12 cellular contexts compared by ENCODE assay signal in genomic region chr11:1953489-1954284, GRCh38. TPM values are rescaled to one million over a fixed set of nuclear protein-coding genes. Genes with fewer than 3 reads are reported as not detected.
DNase-seq lines count a peak whose midpoint lies in the region; ATAC-seq, FAIRE-seq and TF ChIP-seq lines count a peak whose summit lies in the region.
"Had no signal": no experiment of that assay in that cellular context is flagged by ENCODE, and none has a peak within 500 bp of the region (broad histone marks: within the 10 kb centered on the region; RNA-seq: fewer than 3 reads in every experiment).

No MANE protein-coding gene starts in this region.

- FAIRE-seq in TTC549 (lab: Jason Lieb, UNC) (peak; percentile 80), H54 (lab: Jason Lieb, UNC) (no peak)
- FAIRE-seq: endometrium had no signal

- no peaks in the 10 kb centered on the region for H3K27me3 Mint-ChIP-seq in activated naive CD4-positive, alpha-beta T cell treated with anti-CD3 and anti-CD28 coated beads for 36 hours (ENCODE audit: low read depth)

- H3K9me3 Mint-ChIP-seq in activated naive CD4-positive, alpha-beta T cell treated with anti-CD3 and anti-CD28 coated beads for 36 hours = no peaks in the 10 kb centered on the region

- ATAC-seq in left cardiac atrium (peak; percentile 43 to 68), GM18870 (IDR thresholded peaks at IDR 0.05; ENCODE audit: unreplicated experiment) (no peak)

- intact Hi-C loops in activated naive CD4-positive, alpha-beta T cell treated with anti-CD3 and anti-CD28 coated beads for 36 hours (cut with micrococcal nuclease) = no loop called here
- intact Hi-C loops in left cardiac atrium (cut with DNase I) = no loop called here

- DNase-seq in activated naive CD4-positive, alpha-beta T cell treated with anti-CD3 and anti-CD28 coated beads for 36 hours = peak; percentile 4
- no peak for DNase-seq in activated naive CD4-positive, alpha-beta T cell treated with anti-CD3 and anti-CD28 coated beads, Interleukin-2, amount 50 U/mL, for 16 hours
- DNase-seq in left cardiac atrium = no peak
- peak; percentile 41 for DNase-seq in stimulated activated CD8-positive, alpha-beta memory T cell treated with anti-CD3 and anti-CD28 coated beads, Interleukin-4, amount 100 ng/mL, for 48 hours
- DNase-seq in SW 1271 (lab: John Stamatoyannopoulos, UW) = no peak
- DNase-seq in H54 (ENCODE audit: insufficient read length, low spot score) = no peak
- DNase-seq: amygdala, NCI-H1417 treated with DMSO at 0.1 percent for 48 hours, WERI-Rb-1 had no signal

- CTCF ChIA-PET in activated naive CD4-positive, alpha-beta T cell treated with anti-CD3 and anti-CD28 coated beads for 36 hours (lab: Charles Lee) = interaction anchor here (2.4 kb wide), 1 partner anchor 198 kb away, joined by 8 read pairs; no protein-coding TSS in a partner anchor

- TF ChIP-seq POLR2A in H54 (IDR thresholded peaks at IDR 0.05; ENCODE audit: low read depth, low read length) = no peak

- no peaks in the 10 kb centered on the region for H3K36me3 Mint-ChIP-seq in activated naive CD4-positive, alpha-beta T cell treated with anti-CD3 and anti-CD28 coated beads for 36 hours (ENCODE audit: low read depth)

- H3K4me1 Mint-ChIP-seq in activated naive CD4-positive, alpha-beta T cell treated with anti-CD3 and anti-CD28 coated beads for 36 hours (ENCODE audit: low read depth) = no peaks in the 10 kb centered on the region

- H3K4me3 Mint-ChIP-seq in activated naive CD4-positive, alpha-beta T cell treated with anti-CD3 and anti-CD28 coated beads for 36 hours = no peak overlapping the region

- no peak overlapping the region for H3K27ac Mint-ChIP-seq in activated naive CD4-positive, alpha-beta T cell treated with anti-CD3 and anti-CD28 coated beads for 36 hours

RNA-seq across cellular contexts. Expression of gene MRPL23, which starts 6.6 kb away (rescaled TPM):
- total RNA-seq in activated naive CD4-positive, alpha-beta T cell treated with anti-CD3 and anti-CD28 coated beads for 36 hours = 100 to 1,000 TPM; 125 to 127 TPM
- total RNA-seq in left cardiac atrium = 10 to 100 TPM; 42.8 to 77.1 TPM

RNA-seq across cellular contexts. Expression of gene TNNT3, which starts 34.2 kb away (rescaled TPM):
- total RNA-seq in activated naive CD4-positive, alpha-beta T cell treated with anti-CD3 and anti-CD28 coated beads for 36 hours = 1 to 10 TPM; 2.3 to 3.3 TPM
- 10 to 100 TPM; 11.7 to 28.5 TPM for total RNA-seq in left cardiac atrium

RNA-seq across cellular contexts. Expression of gene H19, which starts 44.0 kb away (rescaled TPM):
- not detected for total RNA-seq in activated naive CD4-positive, alpha-beta T cell treated with anti-CD3 and anti-CD28 coated beads for 36 hours
- total RNA-seq in left cardiac atrium = 100 to 1,000 TPM; 390 to 610 TPM

Comparison
In these comparisons a context has a peak if more than half of its experiments do, and no peak if none do; other contexts are left out.
1. DNase-seq: peak in activated naive CD4-positive, alpha-beta T cell treated with anti-CD3 and anti-CD28 coated beads for 36 hours (single experiment) and stimulated activated CD8-positive, alpha-beta memory T cell treated with anti-CD3 and anti-CD28 coated beads, Interleukin-4, amount 100 ng/mL, for 48 hours (single experiment); none in activated naive CD4-positive, alpha-beta T cell treated with anti-CD3 and anti-CD28 coated beads, Interleukin-2, amount 50 U/mL, for 16 hours (single experiment), left cardiac atrium (single experiment), SW 1271 (0 of 2) and H54 (single experiment).
2. RNA of gene H19, which starts 44.0 kb away (total RNA-seq): 390 to 610 TPM in left cardiac atrium; not detected in activated naive CD4-positive, alpha-beta T cell treated with anti-CD3 and anti-CD28 coated beads for 36 hours; every median in the first group is over 100 times any median in the second.